Comparison of ENCODE assay signal across 9 cellular contexts in the genomic region with DNA sequence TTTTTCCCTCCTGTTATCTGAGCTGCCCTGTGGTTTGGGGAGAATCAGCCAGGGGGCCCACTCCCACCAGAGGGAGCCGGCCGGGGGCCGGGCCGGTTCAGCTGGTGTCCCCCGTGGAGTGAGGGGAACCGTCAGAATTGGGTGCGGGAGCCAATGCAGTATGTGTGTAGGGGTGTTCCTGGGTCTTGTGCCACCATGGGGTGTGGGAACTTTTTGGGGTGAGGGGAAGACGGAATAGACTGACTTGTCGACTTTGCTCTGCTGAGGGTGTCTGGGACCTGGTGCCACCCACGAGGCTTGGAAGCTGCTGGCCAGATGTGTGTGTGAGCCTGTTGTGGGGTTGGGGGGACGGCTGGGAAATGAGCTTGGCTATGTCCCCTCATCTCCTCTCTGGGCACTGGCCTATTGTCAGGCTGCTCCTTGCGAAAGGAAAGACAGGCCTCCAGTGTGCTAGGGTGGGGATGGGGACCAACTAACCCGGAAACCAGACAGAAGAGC. TPM values are rescaled to one million over a fixed set of nuclear protein-coding genes. Genes with fewer than 3 reads are reported as not detected.
DNase-seq lines count a peak whose midpoint lies in the region; ATAC-seq, FAIRE-seq and TF ChIP-seq lines count a peak whose summit lies in the region.
"Had no signal": no experiment of that assay in that cellular context is flagged by ENCODE, and none has a peak within 500 bp of the region (broad histone marks: within the 10 kb centered on the region; RNA-seq: fewer than 3 reads in every experiment).

No MANE protein-coding gene starts in this region.

- no peaks in the 10 kb centered on the region for H3K36me3 Mint-ChIP-seq in astrocyte (ENCODE audit: low read depth, unreplicated experiment)

- peaks cover 28% of the 10 kb centered on the region for H4K20me1 ChIP-seq in astrocyte (ENCODE audit: insufficient read depth, low read length)

- H3K27me3 Mint-ChIP-seq in astrocyte (ENCODE audit: low read depth, unreplicated experiment) = no peaks in the 10 kb centered on the region

- no peak for ATAC-seq in lower lobe of right lung
- ATAC-seq in HG03469 (IDR thresholded peaks at IDR 0.05; ENCODE audit: unreplicated experiment) = no peak
- ATAC-seq in HG03045 (IDR thresholded peaks at IDR 0.05; ENCODE audit: unreplicated experiment) = no peak

- FAIRE-seq in astrocyte (lab: Jason Lieb, UNC) = no peak
- FAIRE-seq: colon had no signal

- H3K4me2 ChIP-seq in astrocyte (ENCODE audit: low read length) = peak overlapping the region; percentile 96

- peak; percentile 18 for DNase-seq in activated naive CD4-positive, alpha-beta T cell treated with Interleukin-2 at 50 U/mL for 16 hours
- no peak for DNase-seq in activated naive CD4-positive, alpha-beta T cell (lab: John Stamatoyannopoulos, UW)
- no peak for DNase-seq in astrocyte (ENCODE audit: low read depth)
- peak; percentile 49 for DNase-seq in lower lobe of right lung
- no peak for DNase-seq in AG08396 (ENCODE audit: low spot score)

- no peaks in the 10 kb centered on the region for H3K9me3 Mint-ChIP-seq in astrocyte (ENCODE audit: unreplicated experiment)

- H3K9ac ChIP-seq in astrocyte (ENCODE audit: low read length) = peak overlapping the region; percentile 92

- H3K79me2 ChIP-seq in astrocyte (ENCODE audit: insufficient read depth, low read length) = peaks cover 58% of the 10 kb centered on the region

- peak overlapping the region; percentile 89 for H3K4me3 Mint-ChIP-seq in astrocyte (ENCODE audit: unreplicated experiment)

- WGBS in urinary bladder = 3% methylated on average over 13 of the region's 13 CpGs

- H3K27ac Mint-ChIP-seq in astrocyte (ENCODE audit: unreplicated experiment) = peak overlapping the region; percentile 93

- H3K27ac ChIP-seq in astrocyte (ENCODE audit: low read depth, low read length) (peak overlapping the region; percentile 87), lower lobe of right lung (peak overlapping the region; percentile 96), urinary bladder (ENCODE audit: low read depth) (no peak overlapping the region)

- H3K36me3 ChIP-seq in astrocyte (ENCODE audit: insufficient read depth, low read length) (no peaks in the 10 kb centered on the region), lower lobe of right lung (no peaks in the 10 kb centered on the region), urinary bladder (ENCODE audit: insufficient read depth) (no peaks in the 10 kb centered on the region)

- intact Hi-C loops in lower lobe of right lung (cut with DNase I) = no loop called here

- H3K4me1 Mint-ChIP-seq in astrocyte (ENCODE audit: low read depth, unreplicated experiment) = peaks cover 61% of the 10 kb centered on the region

- H2AFZ ChIP-seq in astrocyte (ENCODE audit: low read depth, low read length) = peak overlapping the region; percentile 55

- H3K4me1 ChIP-seq in astrocyte (ENCODE audit: insufficient read depth, low read length) = peaks cover 84% of the 10 kb centered on the region
- peaks cover 89% of the 10 kb centered on the region for H3K4me1 ChIP-seq in lower lobe of right lung
- H3K4me1 ChIP-seq in urinary bladder (ENCODE audit: insufficient read depth) = no peaks in the 10 kb centered on the region

- H3K4me3 ChIP-seq in astrocyte (ENCODE audit: insufficient read depth, low read depth, low read length) (peak overlapping the region; percentile 80), lower lobe of right lung (peak overlapping the region; percentile 99), urinary bladder (ENCODE audit: low read depth, low read length) (peak overlapping the region; percentile 91)

- no peaks in the 10 kb centered on the region for H3K9me3 ChIP-seq in astrocyte (ENCODE audit: insufficient read depth, low read depth, low read length)
- H3K9me3 ChIP-seq in lower lobe of right lung = no peaks in the 10 kb centered on the region

- H3K27me3 ChIP-seq in astrocyte (ENCODE audit: insufficient read depth, low read length) (no peaks in the 10 kb centered on the region), lower lobe of right lung (ENCODE audit: low read depth) (no peaks in the 10 kb centered on the region)

- no peak for TF ChIP-seq CTCF in astrocyte (IDR thresholded peaks at IDR 0.05; ENCODE audit: insufficient read depth, low read depth, low read length)
- no peak for TF ChIP-seq CTCF in lower lobe of right lung (IDR thresholded peaks at IDR 0.05)

RNA-seq across cellular contexts. Expression of a gene that starts 9.9 kb away (rescaled TPM):
- 37.6 and 38.8 TPM in 2 replicates for total RNA-seq in astrocyte
- total RNA-seq in lower lobe of right lung = 82.6 TPM
- total RNA-seq in urinary bladder = 10.6 TPM
- polyA plus RNA-seq in urinary bladder = 47.6 TPM

RNA-seq across cellular contexts. Expression of a gene that starts 31.2 kb away (rescaled TPM):
- total RNA-seq in astrocyte (6.4 and 14.4 TPM in 2 replicates), lower lobe of right lung (2.3 TPM), urinary bladder (7.9 TPM)
- 0.71 TPM for polyA plus RNA-seq in urinary bladder

RNA-seq across cellular contexts. Expression of a gene that starts 45.7 kb away (rescaled TPM):
- total RNA-seq in astrocyte = 0.34 and 0.43 TPM in 2 replicates
- 3.1 TPM for total RNA-seq in lower lobe of right lung
- not detected for total RNA-seq in urinary bladder
- polyA plus RNA-seq in urinary bladder = 1.1 TPM

Comparison
In these comparisons a context has a peak if more than half of its experiments do, and no peak if none do; other contexts are left out.
1. DNase-seq: peak in activated naive CD4-positive, alpha-beta T cell treated with Interleukin-2 at 50 U/mL for 16 hours (single experiment) and lower lobe of right lung (single experiment); none in activated naive CD4-positive, alpha-beta T cell (0 of 4), astrocyte (single experiment) and AG08396 (single experiment).
2. Peak in every context shown above with its lines, with median percentiles within 50 percentile points of each other: H3K4me3 ChIP-seq.